ENCODE assay signal across 12 cellular contexts in the genomic region with DNA sequence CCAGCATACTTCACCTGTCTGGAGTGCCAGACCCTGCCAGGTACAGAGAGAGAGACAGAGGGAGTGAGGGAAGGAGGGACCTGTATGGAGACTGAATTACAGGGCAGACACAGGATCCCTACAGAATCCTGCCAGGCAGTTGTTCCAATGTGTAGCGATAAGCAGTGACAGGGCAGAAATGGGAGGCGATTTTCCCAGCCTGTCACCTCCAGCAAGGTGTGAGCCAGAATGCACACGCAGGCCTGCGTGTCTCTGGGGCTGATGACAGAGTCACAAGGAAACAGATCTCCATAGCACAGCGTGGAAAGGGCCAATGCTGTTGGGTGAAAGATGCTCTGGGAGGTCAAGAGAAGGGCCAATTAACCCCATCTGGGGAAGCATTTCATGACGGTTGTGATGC.
DNase-seq lines count a peak whose midpoint lies in the region; ATAC-seq and TF ChIP-seq lines count a peak whose summit lies in the region.
"Had no signal": no experiment of that assay in that cellular context is flagged by ENCODE, and none has a peak within 500 bp of the region (broad histone marks: within the 10 kb centered on the region; RNA-seq: fewer than 3 reads in every experiment).

No MANE protein-coding gene starts in this region.

- H3K27ac ChIP-seq in heart right ventricle (peak overlapping the region in 6 of 10 donors; percentile 32 to 76 (median 60)), lower lobe of right lung (no peak overlapping the region)
- H3K27ac ChIP-seq: ovary, testis had no signal

- H3K4me3 Mint-ChIP-seq in activated CD4-positive, alpha-beta memory T cell treated with anti-CD3 and anti-CD28 coated beads for 36 hours, result peak overlapping the region; percentile 65

- DNase-seq in Right ventricle myocardium inferior (ENCODE audit: missing footprints), result no peak
- no peak for DNase-seq in cardiac septum (ENCODE audit: low spot score)
- DNase-seq in activated CD4-positive, alpha-beta memory T cell treated with anti-CD3 and anti-CD28 coated beads for 36 hours, result no peak
- peak; percentile 36 to 52 for DNase-seq in heart right ventricle
- no peak for DNase-seq in lower lobe of right lung
- no peak for DNase-seq in NCI-H82 (lab: John Stamatoyannopoulos, UW)
- DNase-seq: cortex of kidney, foreskin fibroblast, NCI-H187, ovary, testis had no signal

- POLR2A ChIA-PET in activated CD4-positive, alpha-beta memory T cell treated with anti-CD3 and anti-CD28 coated beads for 36 hours (lab: Charles Lee), result interaction anchor here (1.3 kb wide), 1 partner anchor 26 kb away, joined by 5 read pairs; no protein-coding TSS in a partner anchor

- TF ChIP-seq CTCF in heart right ventricle (IDR thresholded peaks at IDR 0.05), result no peak
- TF ChIP-seq CTCF in lower lobe of right lung (IDR thresholded peaks at IDR 0.05), result no peak

- H3K27me3 Mint-ChIP-seq in activated CD4-positive, alpha-beta memory T cell treated with anti-CD3 and anti-CD28 coated beads for 36 hours, result no peaks in the 10 kb centered on the region

- H3K36me3 Mint-ChIP-seq in activated CD4-positive, alpha-beta memory T cell treated with anti-CD3 and anti-CD28 coated beads for 36 hours, result peaks cover 2% of the 10 kb centered on the region

- H3K27me3 ChIP-seq in heart right ventricle, result no peaks in the 10 kb centered on the region
- no peaks in the 10 kb centered on the region for H3K27me3 ChIP-seq in lower lobe of right lung (ENCODE audit: low read depth)
- H3K27me3 ChIP-seq: ovary, testis had no signal

- H3K4me1 ChIP-seq in heart right ventricle, result peaks cover 5 to 64% (median 17%) of the 10 kb centered on the region in 9 donors
- peaks cover 29% of the 10 kb centered on the region for H3K4me1 ChIP-seq in lower lobe of right lung

- H3K9me3 Mint-ChIP-seq in activated CD4-positive, alpha-beta memory T cell treated with anti-CD3 and anti-CD28 coated beads for 36 hours, result no peaks in the 10 kb centered on the region

- H3K36me3 ChIP-seq in heart right ventricle, result no peaks in the 10 kb centered on the region
- H3K36me3 ChIP-seq in lower lobe of right lung, result no peaks in the 10 kb centered on the region
- H3K36me3 ChIP-seq: ovary had no signal

- intact Hi-C loops in Right ventricle myocardium inferior (cut with DNase I) (no loop called here), cardiac septum (cut with DNase I) (no loop called here), heart right ventricle (cut with DNase I) (loop anchor here in 2 of 10 donors (10.0 kb wide), 3 partner anchors 107 to 367 kb away; partner anchors contain the start of gene HIVEP3 (in 1 of the 2)), lower lobe of right lung (cut with DNase I) (no loop called here)
- intact Hi-C loops in activated CD4-positive, alpha-beta memory T cell treated with anti-CD3 and anti-CD28 coated beads for 36 hours (cut with micrococcal nuclease), result loop anchor here (2.0 to 10.0 kb wide), 5 partner anchors 55 to 293 kb away; no protein-coding TSS in a partner anchor

- CTCF ChIA-PET in activated CD4-positive, alpha-beta memory T cell treated with anti-CD3 and anti-CD28 coated beads for 36 hours (lab: Charles Lee), result no interaction called here

- ATAC-seq in Right ventricle myocardium inferior (peak; percentile 82), heart right ventricle (peak; percentile 38 to 89 (median 74)), lower lobe of right lung (no peak), HG03571 (IDR thresholded peaks at IDR 0.05; ENCODE audit: unreplicated experiment) (no peak)

- H3K4me3 ChIP-seq in heart right ventricle, result no peak overlapping the region
- no peak overlapping the region for H3K4me3 ChIP-seq in lower lobe of right lung
- H3K4me3 ChIP-seq: ovary, testis had no signal

- H3K9me3 ChIP-seq in heart right ventricle (no peaks in the 10 kb centered on the region), lower lobe of right lung (no peaks in the 10 kb centered on the region)
- H3K9me3 ChIP-seq: ovary, testis had no signal

- WGBS in heart right ventricle, 2 donors, result 50 to 64% methylated on average over 6 of the region's 6 CpGs

- peaks cover 92% of the 10 kb centered on the region for H3K4me1 Mint-ChIP-seq in activated CD4-positive, alpha-beta memory T cell treated with anti-CD3 and anti-CD28 coated beads for 36 hours (ENCODE audit: low read depth)

- peak overlapping the region; percentile 89 for H3K27ac Mint-ChIP-seq in activated CD4-positive, alpha-beta memory T cell treated with anti-CD3 and anti-CD28 coated beads for 36 hours

Comparison
In these comparisons a context has a peak if more than half of its experiments do, and no peak if none do; other contexts are left out.
1. DNase-seq: peak in heart right ventricle (2 of 2); none in Right ventricle myocardium inferior (single experiment), cardiac septum (single experiment), activated CD4-positive, alpha-beta memory T cell treated with anti-CD3 and anti-CD28 coated beads for 36 hours (single experiment), lower lobe of right lung (single experiment) and NCI-H82 (single experiment).
2. ATAC-seq: peak in Right ventricle myocardium inferior (single experiment) and heart right ventricle (8 of 8); none in lower lobe of right lung (0 of 2) and HG03571 (single experiment).